20 cellular contexts compared by ENCODE assay signal in the genomic region with DNA sequence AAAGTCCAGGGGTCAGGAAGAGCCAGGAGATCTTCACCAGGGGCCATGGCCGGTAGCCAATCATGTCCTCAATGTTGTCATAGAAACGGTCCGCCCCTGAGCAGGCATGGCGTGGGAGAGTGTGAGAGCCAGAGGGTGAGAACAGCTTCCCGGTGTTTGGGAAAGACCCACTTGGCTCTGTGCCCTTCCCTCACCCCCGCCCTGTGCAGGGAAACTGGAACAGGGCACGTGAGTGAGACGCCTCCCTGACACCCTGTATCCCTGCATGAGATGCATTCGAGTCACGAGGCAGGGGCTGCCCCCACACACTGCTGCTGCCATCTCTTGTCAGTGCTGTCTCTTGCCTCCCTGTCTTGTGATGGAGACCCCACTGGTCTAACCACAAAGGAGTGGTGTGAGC. TPM values are rescaled to one million over a fixed set of nuclear protein-coding genes. Genes with fewer than 3 reads are reported as not detected.
"Had no signal": no experiment of that assay in that cellular context is flagged by ENCODE, and none has a peak within 500 bp of the region (broad histone marks: within the 10 kb centered on the region; RNA-seq: fewer than 3 reads in every experiment).

No MANE protein-coding gene starts in this region.

- H3K4me1 ChIP-seq: uterus had no signal

- H3K9me3 ChIP-seq: ascending aorta, left ventricle myocardium inferior, mucosa of descending colon, right atrium auricular region, tibial nerve, uterus had no signal

- H3K36me3 Mint-ChIP-seq: naive thymus-derived CD4-positive, alpha-beta T cell; stimulated activated naive B cell treated with anti-CD40 and anti-IgM and Interleukin-4, amounts not matched to agents 10 μg/mL and 1 μg/mL and 100 μg/mL, for 72 hours had no signal

- H3K27ac ChIP-seq: ascending aorta, left ventricle myocardium inferior, right atrium auricular region, tibial nerve, uterus had no signal

- H3K4me3 ChIP-seq: ascending aorta, left ventricle myocardium inferior, mucosa of descending colon, right atrium auricular region, tibial nerve, uterus had no signal

- H3K4me1 Mint-ChIP-seq: activated T-helper 17 cell treated with anti-CD3 and anti-CD28 coated beads, Interleukin-2, amount 50 U/mL, for 72 hours; memory B cell had no signal

- H3K36me3 ChIP-seq: ascending aorta, left ventricle myocardium inferior, right atrium auricular region, tibial nerve, uterus had no signal

- ATAC-seq: activated T-helper 17 cell treated with anti-CD3 and anti-CD28 coated beads, Interleukin-2, amount 50 U/mL, for 72 hours; mucosa of descending colon; naive thymus-derived CD4-positive, alpha-beta T cell; stimulated activated naive B cell treated with anti-CD40 and anti-IgM and Interleukin-4, amounts not matched to agents 10 μg/mL and 1 μg/mL and 100 μg/mL, for 72 hours had no signal

- DNase-seq: activated CD4-positive, alpha-beta T cell treated with anti-CD3 and anti-CD28 coated beads, Interleukin-2, amount 50 U/mL, for 4 hours; activated CD4-positive, CD25-positive, alpha-beta regulatory T cell treated with anti-CD3 and anti-CD28 coated beads, Interleukin-2, amount 50 U/mL, for 72 hours; activated naive CD4-positive, alpha-beta T cell treated with Interleukin-2 at 50 U/mL for 16 hours; hippocampal formation; left ventricle myocardium inferior; mucosa of descending colon; naive thymus-derived CD4-positive, alpha-beta T cell; stimulated activated CD4-positive, alpha-beta T cell treated with anti-CD3 and anti-CD28 coated beads, Interleukin-15, amount 100 ng/mL, for 24 hours; stimulated activated CD4-positive, alpha-beta T cell treated with anti-CD3 and anti-CD28 coated beads, Interleukin-4, amount 100 ng/mL, for 1 hour; stimulated activated naive B cell treated with anti-CD40 and anti-IgM and Interleukin-4, amounts not matched to agents 10 μg/mL and 1 μg/mL and 100 μg/mL, for 72 hours; T1000; uterus had no signal

- H3K27ac Mint-ChIP-seq: activated T-helper 17 cell treated with anti-CD3 and anti-CD28 coated beads, Interleukin-2, amount 50 U/mL, for 72 hours; memory B cell; naive thymus-derived CD4-positive, alpha-beta T cell; stimulated activated naive B cell treated with anti-CD40 and anti-IgM and Interleukin-4, amounts not matched to agents 10 μg/mL and 1 μg/mL and 100 μg/mL, for 72 hours had no signal

- H3K27me3 ChIP-seq: ascending aorta, right atrium auricular region, uterus had no signal

- H3K4me3 Mint-ChIP-seq: activated T-helper 17 cell treated with anti-CD3 and anti-CD28 coated beads, Interleukin-2, amount 50 U/mL, for 72 hours; memory B cell; naive thymus-derived CD4-positive, alpha-beta T cell; stimulated activated naive B cell treated with anti-CD40 and anti-IgM and Interleukin-4, amounts not matched to agents 10 μg/mL and 1 μg/mL and 100 μg/mL, for 72 hours had no signal

RNA-seq across cellular contexts. Expression of a gene that starts 20.7 kb away (rescaled TPM):
- total RNA-seq: activated T-helper 17 cell treated with anti-CD3 and anti-CD28 coated beads, Interleukin-2, amount 50 U/mL, for 72 hours; bronchial epithelial cell; skeletal muscle tissue had no signal
- polyA plus RNA-seq: keratinocyte; naive thymus-derived CD4-positive, alpha-beta T cell had no signal
